10 cellular contexts compared by ENCODE assay signal in genomic region chr3:188578579-188579363, GRCh38.
DNase-seq lines count a peak whose midpoint lies in the region; ATAC-seq, FAIRE-seq and TF ChIP-seq lines count a peak whose summit lies in the region.
"Had no signal": no experiment of that assay in that cellular context is flagged by ENCODE, and none has a peak within 500 bp of the region (broad histone marks: within the 10 kb centered on the region; RNA-seq: fewer than 3 reads in every experiment).

No MANE protein-coding gene starts in this region.

- no peak overlapping the region for H3K27ac ChIP-seq in endothelial cell of umbilical vein (ENCODE audit: insufficient read depth, low read depth, low read length)
- H3K27ac ChIP-seq in effector memory CD4-positive, alpha-beta T cell (ENCODE audit: insufficient read depth, low read length, poor library complexity, severe bottlenecking) = no peak overlapping the region
- peak overlapping the region in 1 of 4 donors; percentile 48 for H3K27ac ChIP-seq in Peyer's patch
- H3K27ac ChIP-seq: SJSA1 had no signal

- no peak overlapping the region for H3K9ac ChIP-seq in endothelial cell of umbilical vein (replicated peaks; ENCODE audit: extremely low read depth, insufficient read depth, low read length)

- H3K36me3 ChIP-seq in endothelial cell of umbilical vein (ENCODE audit: control insufficient read depth in 2 of 2, extremely low read depth in 1 of 2, insufficient read depth in 2 of 2, low read length in 2 of 2) = no peaks in the 10 kb centered on the region
- H3K36me3 ChIP-seq in effector memory CD4-positive, alpha-beta T cell (ENCODE audit: control insufficient read depth, insufficient read depth, low read length) = no peaks in the 10 kb centered on the region
- H3K36me3 ChIP-seq in Peyer's patch = no peaks in the 10 kb centered on the region

- H3K4me3 Mint-ChIP-seq in glutamatergic neuron (ENCODE audit: unreplicated experiment) = no peak overlapping the region

- H3K27ac Mint-ChIP-seq in glutamatergic neuron (ENCODE audit: unreplicated experiment) = no peak overlapping the region

- H3K4me1 ChIP-seq in endothelial cell of umbilical vein (ENCODE audit: control insufficient read depth, extremely low read depth, insufficient read depth, low read length) = peaks cover 6% of the 10 kb centered on the region
- peaks cover 2% of the 10 kb centered on the region for H3K4me1 ChIP-seq in effector memory CD4-positive, alpha-beta T cell (ENCODE audit: control insufficient read depth, insufficient read depth, low read length, poor library complexity, severe bottlenecking)
- peaks cover 0 to 12% (median 6%) of the 10 kb centered on the region in 4 donors for H3K4me1 ChIP-seq in Peyer's patch

- no peaks in the 10 kb centered on the region for H3K79me2 ChIP-seq in endothelial cell of umbilical vein (ENCODE audit: control insufficient read depth, insufficient read depth, low read length)

- H3K9me3 Mint-ChIP-seq in glutamatergic neuron (ENCODE audit: unreplicated experiment) = no peaks in the 10 kb centered on the region

- CTCF ChIA-PET in endothelial cell of umbilical vein (lab: Charles Lee) = no interaction called here

- no peaks in the 10 kb centered on the region for H3K36me3 Mint-ChIP-seq in glutamatergic neuron (ENCODE audit: unreplicated experiment)

- H2AFZ ChIP-seq in endothelial cell of umbilical vein (ENCODE audit: low read depth, low read length) = no peak overlapping the region

- TF ChIP-seq CTCF in endothelial cell of umbilical vein (IDR thresholded peaks at IDR 0.05; ENCODE audit: extremely low read depth in 1 of 2, insufficient read depth in 1 of 2, low read depth in 1 of 2, low read length in 2 of 2) (no peak), omental fat pad (IDR thresholded peaks at IDR 0.05) (no peak), glutamatergic neuron (IDR thresholded peaks at IDR 0.05; ENCODE audit: partially characterized antibody, unreplicated experiment) (no peak), Peyer's patch (IDR thresholded peaks at IDR 0.05) (no peak)

- intact Hi-C loops in endothelial cell of umbilical vein (cut with micrococcal nuclease) = no loop called here

- ATAC-seq in omental fat pad (ENCODE audit: low FRiP score) (peak; percentile 95), HG03457 (IDR thresholded peaks at IDR 0.05; ENCODE audit: unreplicated experiment) (no peak)

- no TSS peak for BruUV-seq in endothelial cell of umbilical vein (replicated peaks; lab: Mats Ljungman, UMichigan)

- peaks cover 16% of the 10 kb centered on the region for H3K4me1 Mint-ChIP-seq in glutamatergic neuron (ENCODE audit: low read depth, unreplicated experiment)

- no peak overlapping the region for H3K4me3 ChIP-seq in endothelial cell of umbilical vein (replicated peaks in 1 of 3; ENCODE audit: insufficient read depth in 1 of 3, low read depth in 1 of 3, low read length in 3 of 3)
- H3K4me3 ChIP-seq in effector memory CD4-positive, alpha-beta T cell (ENCODE audit: insufficient read depth, low read depth, low read length, poor library complexity, severe bottlenecking) = no peak overlapping the region
- H3K4me3 ChIP-seq in Peyer's patch = no peak overlapping the region
- H3K4me3 ChIP-seq: SJSA1 had no signal

- POLR2A ChIA-PET in endothelial cell of umbilical vein (lab: Charles Lee) = no interaction called here

- H3K4me2 ChIP-seq in endothelial cell of umbilical vein (ENCODE audit: insufficient read depth, low read length) = no peak overlapping the region

- peaks cover 4% of the 10 kb centered on the region for H3K9me1 ChIP-seq in endothelial cell of umbilical vein (replicated peaks; ENCODE audit: control insufficient read depth, extremely low read depth, insufficient read depth, low read length)

- no peaks in the 10 kb centered on the region for H4K20me1 ChIP-seq in endothelial cell of umbilical vein (replicated peaks; ENCODE audit: control insufficient read depth, extremely low read depth, insufficient read depth, low read length)

- no peaks in the 10 kb centered on the region for H3K27me3 ChIP-seq in endothelial cell of umbilical vein (ENCODE audit: control insufficient read depth in 2 of 2, insufficient read depth in 2 of 2, low read length in 2 of 2)
- no peaks in the 10 kb centered on the region for H3K27me3 ChIP-seq in effector memory CD4-positive, alpha-beta T cell (replicated peaks; ENCODE audit: control insufficient read depth, insufficient read depth, low read length, poor library complexity, severe bottlenecking)
- H3K27me3 ChIP-seq in Peyer's patch = no peaks in the 10 kb centered on the region
- H3K27me3 ChIP-seq: SJSA1 had no signal

- no peaks in the 10 kb centered on the region for H3K9me3 ChIP-seq in endothelial cell of umbilical vein (replicated peaks; ENCODE audit: control insufficient read depth, insufficient read depth, low read length)
- H3K9me3 ChIP-seq in effector memory CD4-positive, alpha-beta T cell (ENCODE audit: control insufficient read depth, low read length) = no peaks in the 10 kb centered on the region
- H3K9me3 ChIP-seq in Peyer's patch = no peaks in the 10 kb centered on the region
- H3K9me3 ChIP-seq: SJSA1 had no signal

- no peak for FAIRE-seq in endothelial cell of umbilical vein (lab: Jason Lieb, UNC)
- FAIRE-seq: endometrium had no signal

- DNase-seq in AG20443 (ENCODE audit: low spot score) (peak; percentile 62), MV-4-11 (lab: John Stamatoyannopoulos, UW) (peak; percentile 57), endothelial cell of umbilical vein (ENCODE audit: low read depth, low spot score) (peak; percentile 7), omental fat pad (ENCODE audit: low spot score) (peak; percentile 60), glutamatergic neuron (no peak), Peyer's patch (no peak)
- DNase-seq in effector memory CD4-positive, alpha-beta T cell = no peak

- no peak for TF ChIP-seq POLR2A in endothelial cell of umbilical vein (IDR thresholded peaks at IDR 0.05; ENCODE audit: low read depth, low read length)
- TF ChIP-seq POLR2A in Peyer's patch (IDR thresholded peaks at IDR 0.05) = no peak

- H3K27me3 Mint-ChIP-seq in glutamatergic neuron (ENCODE audit: unreplicated experiment) = peaks cover 4% of the 10 kb centered on the region

- dilution Hi-C loops in endothelial cell of umbilical vein (cut with MboI; ENCODE audit: extremely low pct_ligation_motif_present, low sequenced_read_pairs) = no loop called here

TF ChIP-seq in endothelial cell of umbilical vein, 7 proteins besides CTCF, POLR2A, EP300 and RAD21:
- no peak for TF ChIP-seq POLR2AphosphoS5 (IDR thresholded peaks at IDR 0.05; ENCODE audit: insufficient read depth, low read depth, low read length)
- no peak for TF ChIP-seq JUN (IDR thresholded peaks at IDR 0.05; ENCODE audit: borderline replicate concordance, insufficient read depth, insufficient read length, low read depth)
- no peak for TF ChIP-seq EZH2 (IDR thresholded peaks at IDR 0.05; ENCODE audit: borderline replicate concordance, low read depth, low read length, severe bottlenecking)
- no peak for TF ChIP-seq GATA2 (IDR thresholded peaks at IDR 0.05; ENCODE audit: insufficient read depth, insufficient read length, low read depth, low read length)
- TF ChIP-seq MYC (IDR thresholded peaks at IDR 0.05; ENCODE audit: low read depth, low read length) = no peak
- TF ChIP-seq MAX (IDR thresholded peaks at IDR 0.05; ENCODE audit: insufficient read depth, insufficient read length) = no peak
- TF ChIP-seq FOS (IDR thresholded peaks at IDR 0.05; ENCODE audit: borderline replicate concordance, insufficient read depth, low read length) = no peak

Comparison
In these comparisons a context has a peak if more than half of its experiments do, and no peak if none do; other contexts are left out.
1. DNase-seq: peak in AG20443 (single experiment), MV-4-11 (single experiment), endothelial cell of umbilical vein (single experiment) and omental fat pad (single experiment); none in effector memory CD4-positive, alpha-beta T cell (0 of 3), glutamatergic neuron (single experiment) and Peyer's patch (0 of 3).